Comparison of ENCODE assay signal across 10 cellular contexts in genomic region chr15:91866371-91866905, GRCh38. TPM values are rescaled to one million over a fixed set of nuclear protein-coding genes. Genes with fewer than 3 reads are reported as not detected.
A peak's percentile ranks its signal among the peaks of the same experiment; 100 is the strongest.
DNase-seq lines count a peak whose midpoint lies in the region; ATAC-seq, FAIRE-seq and TF ChIP-seq lines count a peak whose summit lies in the region.
"Had no signal": no experiment of that assay in that cellular context is flagged by ENCODE, and none has a peak within 500 bp of the region (broad histone marks: within the 10 kb centered on the region; RNA-seq: fewer than 3 reads in every experiment).

No MANE protein-coding gene starts in this region.

- intact Hi-C loops in naive thymus-derived CD4-positive, alpha-beta T cell (cut with micrococcal nuclease), result loop anchor here in 1 of 2 donors (1.0 kb wide), 1 partner anchor 8 kb away; no protein-coding TSS in a partner anchor
- intact Hi-C loops in OCI-LY7 (cut with micrococcal nuclease; ENCODE audit: unreplicated experiment), result no loop called here

- H3K36me3 Mint-ChIP-seq in central memory CD8-positive, alpha-beta T cell (ENCODE audit: insufficient read depth), result peaks cover 3% of the 10 kb centered on the region
- H3K36me3 Mint-ChIP-seq in naive thymus-derived CD4-positive, alpha-beta T cell, result peaks cover 0 to 14% (median 0%) of the 10 kb centered on the region in 5 donors
- no peaks in the 10 kb centered on the region for H3K36me3 Mint-ChIP-seq in endothelial cell (ENCODE audit: low read depth, unreplicated experiment)

- BruUV-seq in OCI-LY7 (replicated peaks; lab: Mats Ljungman, UMichigan), result no TSS peak

- peak overlapping the region in 1 of 2 experiments; percentile 79; a peak in 3 of 6 replicates for H3K27ac ChIP-seq in A549
- H3K27ac ChIP-seq in naive thymus-derived CD4-positive, alpha-beta T cell (ENCODE audit: low read depth, low read length), result no peak overlapping the region
- no peak overlapping the region for H3K27ac ChIP-seq in OCI-LY7 (ENCODE audit: low read depth, low read length, poor library complexity, severe bottlenecking)

- H3K4me1 Mint-ChIP-seq in central memory CD8-positive, alpha-beta T cell, result peaks cover 74% of the 10 kb centered on the region
- H3K4me1 Mint-ChIP-seq in naive thymus-derived CD4-positive, alpha-beta T cell, result peaks cover 61 to 93% (median 75%) of the 10 kb centered on the region in 7 donors
- H3K4me1 Mint-ChIP-seq in endothelial cell (ENCODE audit: unreplicated experiment), result peaks cover 10% of the 10 kb centered on the region

- POLR2A ChIA-PET in A549 (lab: Yijun Ruan, JAX) (no interaction called here), OCI-LY7 (lab: Charles Lee) (no interaction called here)
- POLR2A ChIA-PET in naive thymus-derived CD4-positive, alpha-beta T cell (lab: Charles Lee), result interaction anchor here (2.3 kb wide), 1 partner anchor 12 kb away, joined by 8 read pairs; the partner anchor contains the start of gene SLCO3A1

- H3K4me1 ChIP-seq in A549, result peaks cover 28% of the 10 kb centered on the region
- peaks cover 46 to 63% of the 10 kb centered on the region in 2 donors for H3K4me1 ChIP-seq in naive thymus-derived CD4-positive, alpha-beta T cell (ENCODE audit: control insufficient read depth in 2 of 2, insufficient read depth in 2 of 2, low read length in 2 of 2)
- H3K4me1 ChIP-seq in OCI-LY7 (ENCODE audit: insufficient read depth, low read length, poor library complexity, severe bottlenecking), result peaks cover 75% of the 10 kb centered on the region

- peaks cover 26% of the 10 kb centered on the region for H4K20me1 ChIP-seq in OCI-LY7 (ENCODE audit: insufficient read depth, low read length)

- CTCF ChIA-PET in A549 (lab: Yijun Ruan, JAX) (interaction anchor here (0.6 to 5.5 kb wide), 8 partner anchors 11 to 212 kb away, joined by 3 to 42 read pairs (median 6); partner anchors contain the start of gene SLCO3A1), OCI-LY7 (lab: Charles Lee; ENCODE audit: unreplicated experiment) (no interaction called here)
- CTCF ChIA-PET in naive thymus-derived CD4-positive, alpha-beta T cell (lab: Charles Lee), result no interaction called here

- no peaks in the 10 kb centered on the region for H3K27me3 ChIP-seq in naive thymus-derived CD4-positive, alpha-beta T cell (ENCODE audit: control insufficient read depth in 2 of 2, insufficient read depth in 2 of 2, low read length in 2 of 2)

- H3K4me3 Mint-ChIP-seq in central memory CD8-positive, alpha-beta T cell, result no peak overlapping the region
- peak overlapping the region; percentile 5 to 73 (median 56) for H3K4me3 Mint-ChIP-seq in naive thymus-derived CD4-positive, alpha-beta T cell
- H3K4me3 Mint-ChIP-seq in endothelial cell (ENCODE audit: unreplicated experiment), result no peak overlapping the region

- no peak for TF ChIP-seq POLR2A in A549 (IDR thresholded peaks at IDR 0.05; ENCODE audit: low read length)

- TF ChIP-seq CTCF in A549 (IDR thresholded peaks at IDR 0.05) (no peak), OCI-LY7 (conservative IDR thresholded peaks at IDR 0.05; ENCODE audit: low read length) (no peak), endothelial cell (IDR thresholded peaks at IDR 0.05; ENCODE audit: unreplicated experiment) (no peak)

- no peaks in the 10 kb centered on the region for H3K9me3 Mint-ChIP-seq in central memory CD8-positive, alpha-beta T cell
- H3K9me3 Mint-ChIP-seq in naive thymus-derived CD4-positive, alpha-beta T cell, result peaks cover 0 to 7% (median 1%) of the 10 kb centered on the region in 11 donors
- no peaks in the 10 kb centered on the region for H3K9me3 Mint-ChIP-seq in endothelial cell (ENCODE audit: unreplicated experiment)

- no peaks in the 10 kb centered on the region for H3K27me3 Mint-ChIP-seq in central memory CD8-positive, alpha-beta T cell
- H3K27me3 Mint-ChIP-seq in naive thymus-derived CD4-positive, alpha-beta T cell, result peaks cover 0 to 12% (median 0%) of the 10 kb centered on the region in 5 donors
- H3K27me3 Mint-ChIP-seq in endothelial cell (ENCODE audit: unreplicated experiment), result no peaks in the 10 kb centered on the region

- WGBS in A549 (ENCODE audit: missing lambda C conversion rate), result 74% methylated on average over 6 of the region's 6 CpGs

- H3K27ac Mint-ChIP-seq in central memory CD8-positive, alpha-beta T cell (ENCODE audit: low read depth), result peak overlapping the region; percentile 35
- peak overlapping the region in 8 of 9 donors; percentile 11 to 73 (median 53) for H3K27ac Mint-ChIP-seq in naive thymus-derived CD4-positive, alpha-beta T cell
- H3K27ac Mint-ChIP-seq in endothelial cell (ENCODE audit: unreplicated experiment), result no peak overlapping the region

- H2AFZ ChIP-seq in OCI-LY7 (ENCODE audit: low read length), result no peak overlapping the region

- no peaks in the 10 kb centered on the region for H3K9me2 ChIP-seq in OCI-LY7 (ENCODE audit: insufficient read depth, low read length)

- DNase-seq in A549 (ENCODE audit: low read depth in 1 of 2, low spot score in 1 of 2), result no peak
- DNase-seq in M059J (ENCODE audit: low read depth), result peak; percentile 82
- no peak for DNase-seq in central memory CD8-positive, alpha-beta T cell (ENCODE audit: low spot score in 2 of 2)
- DNase-seq in naive thymus-derived CD4-positive, alpha-beta T cell, result no peak
- DNase-seq in OCI-LY7 (ENCODE audit: low spot score), result no peak
- DNase-seq in endothelial cell (ENCODE audit: low spot score), result no peak
- DNase-seq: activated gamma-delta T cell, SIG-M5 had no signal

- no peak for TF ChIP-seq EP300 in A549 (IDR thresholded peaks at IDR 0.05)

- H3K79me2 ChIP-seq in OCI-LY7 (ENCODE audit: insufficient read depth, low read depth, low read length), result peaks cover 72% of the 10 kb centered on the region

- no peaks in the 10 kb centered on the region for H3K36me3 ChIP-seq in naive thymus-derived CD4-positive, alpha-beta T cell (ENCODE audit: control insufficient read depth in 2 of 3, insufficient read depth in 3 of 3, low read length in 3 of 3)
- H3K36me3 ChIP-seq in OCI-LY7 (ENCODE audit: insufficient read depth, low read length), result 0 out of 2 replicates have a peak, but pooled peaks cover 3% of the 10 kb centered on the region

- H3K9me3 ChIP-seq in A549 (no peaks in the 10 kb centered on the region), OCI-LY7 (ENCODE audit: low read length) (peaks cover 5% of the 10 kb centered on the region; the same call in 1 of the 2 replicates)
- no peaks in the 10 kb centered on the region for H3K9me3 ChIP-seq in naive thymus-derived CD4-positive, alpha-beta T cell (ENCODE audit: control insufficient read depth in 2 of 3, low read length in 3 of 3)

- no peak for ATAC-seq in A549
- ATAC-seq in central memory CD8-positive, alpha-beta T cell (replicated peaks; ENCODE audit: extremely low read depth, poor library complexity, severe bottlenecking), result no peak
- no peak for ATAC-seq in naive thymus-derived CD4-positive, alpha-beta T cell
- no peak for ATAC-seq in HG03095 (IDR thresholded peaks at IDR 0.05; ENCODE audit: unreplicated experiment)
- no peak for ATAC-seq in HG03571 (IDR thresholded peaks at IDR 0.05; ENCODE audit: unreplicated experiment)

- FAIRE-seq in A549 (lab: Jason Lieb, UNC), result no peak

- H3K4me3 ChIP-seq in A549, result no peak overlapping the region
- H3K4me3 ChIP-seq in naive thymus-derived CD4-positive, alpha-beta T cell (ENCODE audit: low read length), result no peak overlapping the region
- no peak overlapping the region for H3K4me3 ChIP-seq in OCI-LY7 (ENCODE audit: low read depth, low read length, poor library complexity, severe bottlenecking)

- H3K4me2 ChIP-seq in A549, result peak overlapping the region; percentile 47; the same call in 2 of the 3 replicates
- no peak overlapping the region for H3K4me2 ChIP-seq in OCI-LY7 (ENCODE audit: low read length)

- TF ChIP-seq RAD21 in A549 (conservative IDR thresholded peaks at IDR 0.05 in 1 of 2, IDR thresholded peaks at IDR 0.05 in 1 of 2), result no peak

TF ChIP-seq in A549, 52 proteins besides CTCF, POLR2A, EP300 and RAD21:
- TF ChIP-seq FOSL2 (IDR thresholded peaks at IDR 0.05) (no peak), FOSL2 (CRISPR knock-in tag; IDR thresholded peaks at IDR 0.05) (0 out of 2 replicates have a peak, but pooled peaks have one; percentile 6), KDM5A (IDR thresholded peaks at IDR 0.05) (no peak)

RNA-seq across cellular contexts. Expression of gene SLCO3A1, which starts 12.9 kb away (rescaled TPM):
- 17.0 and 21.8 TPM in 2 replicates for polyA plus RNA-seq in A549 (2011; rRNA removed)
- 17.7 and 27.7 TPM in 2 replicates for polyA plus RNA-seq in A549 (2012; cell fraction: cytosol; rRNA removed)
- polyA plus RNA-seq in A549 (2012; cell fraction: nucleus; rRNA removed), result 25.6 and 27.8 TPM in 2 replicates
- polyA plus RNA-seq in A549 (2017; fragmentation: RNase III; extraction: RNeasy Plus Mini Kit Qiagen cat#74134 plus additional on column Dnase treatment), result 15.9 to 17.6 TPM (median 16.8 TPM) in 3 replicates
- 55.3 and 55.4 TPM in 2 replicates for polyA minus RNA-seq in A549 (2011; rRNA and poly(A)+ RNA removed)
- total RNA-seq in M059J (2014; rRNA removed; shearing (Covaris generic)), result 1.8 and 5.9 TPM in 2 replicates
- total RNA-seq in naive thymus-derived CD4-positive, alpha-beta T cell, result 10 to 100 TPM; 16.9 to 69.1 (median 25.4) TPM
- 10 to 100 TPM; 15.4 to 24.3 TPM for polyA plus RNA-seq in naive thymus-derived CD4-positive, alpha-beta T cell
- 7.6 and 8.5 TPM in 2 replicates for total RNA-seq in OCI-LY7 (2014; rRNA removed; shearing (Covaris generic))
- total RNA-seq in OCI-LY7 (2022), result 40.0 and 47.3 TPM in 2 replicates
- 30.9 TPM for total RNA-seq in endothelial cell (ENCODE audit: unreplicated experiment)

Comparison
In these comparisons a context has a peak if more than half of its experiments do, and no peak if none do; other contexts are left out.
1. H3K4me3 Mint-ChIP-seq: peak in naive thymus-derived CD4-positive, alpha-beta T cell (10 of 10); none in central memory CD8-positive, alpha-beta T cell (single experiment) and endothelial cell (single experiment).